Comparison of ENCODE assay signal across 9 cellular contexts in genomic region chr5:52727568-52727967, GRCh38.
DNase-seq lines count a peak whose midpoint lies in the region; ATAC-seq and TF ChIP-seq lines count a peak whose summit lies in the region.
"Had no signal": no experiment of that assay in that cellular context is flagged by ENCODE, and none has a peak within 500 bp of the region (broad histone marks: within the 10 kb centered on the region; RNA-seq: fewer than 3 reads in every experiment).

No MANE protein-coding gene starts in this region.

- peaks cover 47% of the 10 kb centered on the region for H3K36me3 Mint-ChIP-seq in activated CD8-positive, alpha-beta T cell treated with anti-CD3 and anti-CD28 coated beads, Interleukin-2, amount 10 ng/mL, durations not matched to agents 7 days and 5 days (ENCODE audit: low read depth)
- H3K36me3 Mint-ChIP-seq in activated CD8-positive, alpha-beta T cell treated with anti-CD3 and anti-CD28 coated beads for 36 hours (ENCODE audit: low read depth) = peaks cover 10% of the 10 kb centered on the region

- H3K9ac ChIP-seq in colonic mucosa (ENCODE audit: low read depth in 2 of 2, low read length in 2 of 2) = no peak overlapping the region

- intact Hi-C loops in activated CD8-positive, alpha-beta T cell treated with anti-CD3 and anti-CD28 coated beads for 36 hours (cut with micrococcal nuclease) = no loop called here
- intact Hi-C loops in colonic mucosa (cut with DNase I) = no loop called here

- 37 to 72% methylated on average over 6 of the region's 6 CpGs for WGBS in lung, 2 donors

- H3K27ac Mint-ChIP-seq in activated CD8-positive, alpha-beta T cell treated with anti-CD3 and anti-CD28 coated beads, Interleukin-2, amount 10 ng/mL, durations not matched to agents 7 days and 5 days = peak overlapping the region; percentile 19
- no peak overlapping the region for H3K27ac Mint-ChIP-seq in activated CD8-positive, alpha-beta T cell treated with anti-CD3 and anti-CD28 coated beads for 36 hours

- peaks cover 78% of the 10 kb centered on the region for H3K4me1 Mint-ChIP-seq in activated CD8-positive, alpha-beta T cell treated with anti-CD3 and anti-CD28 coated beads, Interleukin-2, amount 10 ng/mL, durations not matched to agents 7 days and 5 days (ENCODE audit: low read depth)
- H3K4me1 Mint-ChIP-seq in activated CD8-positive, alpha-beta T cell treated with anti-CD3 and anti-CD28 coated beads for 36 hours (ENCODE audit: low read depth) = peaks cover 48% of the 10 kb centered on the region

- ATAC-seq in activated CD8-positive, alpha-beta T cell treated with anti-CD3 and anti-CD28 coated beads, Interleukin-2, amount 10 ng/mL, durations not matched to agents 7 days and 5 days = no peak
- ATAC-seq in activated CD8-positive, alpha-beta T cell treated with anti-CD3 and anti-CD28 coated beads for 36 hours = no peak
- ATAC-seq in lung (ENCODE audit: insufficient read depth, low FRiP score) = peak; percentile 38

- peaks cover 14% of the 10 kb centered on the region for H3K9me3 Mint-ChIP-seq in activated CD8-positive, alpha-beta T cell treated with anti-CD3 and anti-CD28 coated beads, Interleukin-2, amount 10 ng/mL, durations not matched to agents 7 days and 5 days (ENCODE audit: insufficient read depth)
- H3K9me3 Mint-ChIP-seq in activated CD8-positive, alpha-beta T cell treated with anti-CD3 and anti-CD28 coated beads for 36 hours = peaks cover 13% of the 10 kb centered on the region

- H3K27me3 Mint-ChIP-seq in activated CD8-positive, alpha-beta T cell treated with anti-CD3 and anti-CD28 coated beads, Interleukin-2, amount 10 ng/mL, durations not matched to agents 7 days and 5 days (ENCODE audit: low read depth) = no peaks in the 10 kb centered on the region
- no peaks in the 10 kb centered on the region for H3K27me3 Mint-ChIP-seq in activated CD8-positive, alpha-beta T cell treated with anti-CD3 and anti-CD28 coated beads for 36 hours

- POLR2A ChIA-PET in activated CD8-positive, alpha-beta T cell treated with anti-CD3 and anti-CD28 coated beads, Interleukin-2, amount 10 ng/mL, durations not matched to agents 7 days and 5 days (lab: Charles Lee) = no interaction called here
- POLR2A ChIA-PET in activated CD8-positive, alpha-beta T cell treated with anti-CD3 and anti-CD28 coated beads for 36 hours (lab: Charles Lee) = interaction anchor here (0.9 kb wide), 1 partner anchor 12 kb away, joined by 4 read pairs; no protein-coding TSS in a partner anchor

- no peaks in the 10 kb centered on the region for H3K9me3 ChIP-seq in colonic mucosa
- H3K9me3 ChIP-seq in lung (ENCODE audit: control insufficient read depth in 2 of 2, insufficient read depth in 1 of 2, low read length in 1 of 2) = no peaks in the 10 kb centered on the region

- no peak overlapping the region for H3K4me3 Mint-ChIP-seq in activated CD8-positive, alpha-beta T cell treated with anti-CD3 and anti-CD28 coated beads, Interleukin-2, amount 10 ng/mL, durations not matched to agents 7 days and 5 days
- no peak overlapping the region for H3K4me3 Mint-ChIP-seq in activated CD8-positive, alpha-beta T cell treated with anti-CD3 and anti-CD28 coated beads for 36 hours

- H3K27me3 ChIP-seq in colonic mucosa (no peaks in the 10 kb centered on the region), lung (ENCODE audit: control insufficient read depth, insufficient read depth) (no peaks in the 10 kb centered on the region)

- TF ChIP-seq CTCF in activated CD8-positive, alpha-beta T cell treated with anti-CD3 and anti-CD28 coated beads for 36 hours (IDR thresholded peaks at IDR 0.05) = no peak
- TF ChIP-seq CTCF in colonic mucosa (IDR thresholded peaks at IDR 0.05) = no peak
- TF ChIP-seq CTCF in lung (IDR thresholded peaks at IDR 0.05; ENCODE audit: control extremely low read depth, extremely low read depth) = no peak

- H3K27ac ChIP-seq in colonic mucosa = peak overlapping the region; percentile 2
- H3K27ac ChIP-seq in lung (ENCODE audit: low read depth in 1 of 2, low read length in 1 of 2) = peak overlapping the region in 1 of 2 donors; percentile 54

- peaks cover 8% of the 10 kb centered on the region for H3K4me1 ChIP-seq in colonic mucosa
- peaks cover 6% of the 10 kb centered on the region in 2 donors for H3K4me1 ChIP-seq in lung (ENCODE audit: control insufficient read depth in 2 of 2, insufficient read depth in 2 of 2, low read length in 2 of 2)

- no peak overlapping the region for H3K4me3 ChIP-seq in colonic mucosa
- H3K4me3 ChIP-seq in lung = no peak overlapping the region

- CTCF ChIA-PET in activated CD8-positive, alpha-beta T cell treated with anti-CD3 and anti-CD28 coated beads, Interleukin-2, amount 10 ng/mL, durations not matched to agents 7 days and 5 days (lab: Charles Lee) = interaction anchor here (2.5 to 2.7 kb wide), 2 partner anchors 12 to 35 kb away, joined by 6 to 12 read pairs; no protein-coding TSS in a partner anchor
- CTCF ChIA-PET in activated CD8-positive, alpha-beta T cell treated with anti-CD3 and anti-CD28 coated beads for 36 hours (lab: Charles Lee) = interaction anchor here (1.0 kb wide), 1 partner anchor 34 kb away, joined by 4 read pairs; no protein-coding TSS in a partner anchor

- no peaks in the 10 kb centered on the region for H3K36me3 ChIP-seq in colonic mucosa
- H3K36me3 ChIP-seq in lung (ENCODE audit: control insufficient read depth in 2 of 2, insufficient read depth in 2 of 2, low read length in 2 of 2) = no peaks in the 10 kb centered on the region

- no peak for DNase-seq in activated CD8-positive, alpha-beta T cell treated with anti-CD3 and anti-CD28 coated beads, Interleukin-2, amount 10 ng/mL, durations not matched to agents 7 days and 5 days
- DNase-seq in activated CD8-positive, alpha-beta T cell treated with anti-CD3 and anti-CD28 coated beads for 36 hours = no peak
- peak; percentile 31 for DNase-seq in colonic mucosa
- no peak for DNase-seq in lung (ENCODE audit: low spot score)
- DNase-seq in ureter (ENCODE audit: low spot score) = peak; percentile 44
- DNase-seq in OCI-M2 (lab: John Stamatoyannopoulos, UW; ENCODE audit: unreplicated experiment) = no peak
- DNase-seq in NCI-H774 (lab: John Stamatoyannopoulos, UW) = no peak
- DNase-seq in DMS53 (lab: John Stamatoyannopoulos, UW) = no peak
- DNase-seq: SHP77 treated with DMSO at 0.1 percent for 48 hours had no signal

Comparison
In these comparisons a context has a peak if more than half of its experiments do, and no peak if none do; other contexts are left out.
1. DNase-seq: peak in colonic mucosa (single experiment) and ureter (single experiment); none in activated CD8-positive, alpha-beta T cell treated with anti-CD3 and anti-CD28 coated beads, Interleukin-2, amount 10 ng/mL, durations not matched to agents 7 days and 5 days (single experiment), activated CD8-positive, alpha-beta T cell treated with anti-CD3 and anti-CD28 coated beads for 36 hours (single experiment), lung (single experiment), OCI-M2 (single experiment), NCI-H774 (single experiment) and DMS53 (single experiment).